9 cellular contexts compared by ENCODE assay signal in the genomic region with DNA sequence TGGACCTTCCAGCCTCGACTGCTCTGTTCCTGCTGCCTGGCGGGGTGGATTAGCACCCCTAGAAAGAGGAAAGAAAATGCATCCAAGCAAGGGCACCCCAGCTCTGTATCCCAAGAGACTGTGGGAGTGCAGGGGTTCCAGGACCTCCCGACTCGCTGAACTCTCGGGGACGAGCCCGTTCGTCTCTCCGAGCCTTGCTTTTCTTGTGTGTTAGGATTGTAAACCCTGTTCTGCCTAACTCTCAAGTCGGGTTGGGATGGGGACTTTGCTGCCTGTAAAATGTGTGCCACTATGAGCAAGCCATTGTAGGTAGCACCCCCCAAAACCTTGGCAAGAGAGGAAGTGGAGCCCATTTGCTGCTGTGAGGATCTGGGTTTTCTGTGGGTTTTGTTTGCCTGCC.
"Had no signal": no experiment of that assay in that cellular context is flagged by ENCODE, and none has a peak within 500 bp of the region (broad histone marks: within the 10 kb centered on the region; RNA-seq: fewer than 3 reads in every experiment).

No MANE protein-coding gene starts in this region.

- H3K27ac ChIP-seq: GM23248 had no signal

- ATAC-seq: HCT116 had no signal

- DNase-seq: GM23248, GOT3, H7, H9, HCEC 1CT, HFFc6 had no signal

- H3K4me3 Mint-ChIP-seq: GM23338, H9, HFFc6 had no signal

- H3K4me3 ChIP-seq: GM23248, GM23338, HAP-1 had no signal

- H3K4me1 Mint-ChIP-seq: GM23338 had no signal

- H3K27ac Mint-ChIP-seq: GM23338, H9, HFFc6 had no signal

- H3K4me1 ChIP-seq: HAP-1 had no signal

- H3K9me3 ChIP-seq: HAP-1 had no signal

- H3K36me3 ChIP-seq: HAP-1 had no signal
